ENCODE assay signal across 6 cellular contexts in genomic region chr1:5151481-5151880, GRCh38.
"Had no signal": no experiment of that assay in that cellular context is flagged by ENCODE, and none has a peak within 500 bp of the region (broad histone marks: within the 10 kb centered on the region; RNA-seq: fewer than 3 reads in every experiment).

No MANE protein-coding gene starts in this region.

- ATAC-seq: GM23338, HepG2, K562 had no signal

- DNase-seq: H9, HCEC 1CT, KG1 had no signal
